ENCODE assay signal across 1 cellular context in the genomic region with DNA sequence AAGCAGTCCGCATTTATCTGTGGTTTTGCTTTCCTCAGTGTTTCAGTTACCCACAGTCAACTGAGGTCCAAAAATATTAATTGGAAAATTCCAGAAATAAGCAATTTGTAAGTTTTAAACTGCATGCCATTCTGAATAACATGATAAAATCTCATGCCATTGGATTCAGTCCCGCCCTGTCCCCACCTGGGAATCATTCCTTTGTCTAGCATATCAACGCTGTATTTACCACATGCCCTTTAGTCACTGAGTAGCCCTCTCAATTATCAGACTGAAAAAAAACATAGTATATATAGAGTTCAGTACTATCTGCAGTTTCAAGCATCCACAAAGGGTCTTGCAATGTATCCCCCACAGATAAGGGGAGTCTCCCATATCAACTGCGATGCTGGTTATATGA.
TF ChIP-seq lines count a peak whose summit lies in the region.

No MANE protein-coding gene starts in this region.

TF ChIP-seq in WTC11, 78 proteins besides CTCF, POLR2A, EP300 and RAD21:
- TF ChIP-seq MXD4 (CRISPR knock-in tag; IDR thresholded peaks at IDR 0.05; ENCODE audit: borderline replicate concordance) (no peak), MAX (CRISPR knock-in tag; IDR thresholded peaks at IDR 0.05) (no peak), ERG (CRISPR knock-in tag; IDR thresholded peaks at IDR 0.05) (no peak), AFF4 (CRISPR knock-in tag; IDR thresholded peaks at IDR 0.05; ENCODE audit: borderline replicate concordance) (no peak), NFATC4 (CRISPR knock-in tag; IDR thresholded peaks at IDR 0.05) (no peak), JUN (CRISPR knock-in tag; IDR thresholded peaks at IDR 0.05) (no peak), IRF1 (CRISPR knock-in tag; IDR thresholded peaks at IDR 0.05) (no peak), SP1 (CRISPR knock-in tag; conservative IDR thresholded peaks at IDR 0.05) (no peak), ETV6 (CRISPR knock-in tag; IDR thresholded peaks at IDR 0.05) (no peak), ZNF317 (CRISPR knock-in tag; IDR thresholded peaks at IDR 0.05; ENCODE audit: borderline replicate concordance, low read depth) (no peak), MLX (CRISPR knock-in tag; IDR thresholded peaks at IDR 0.05) (no peak), HMGXB4 (CRISPR knock-in tag; IDR thresholded peaks at IDR 0.05) (no peak), FOXJ3 (CRISPR knock-in tag; IDR thresholded peaks at IDR 0.05; ENCODE audit: borderline replicate concordance) (no peak), HMGA2 (CRISPR knock-in tag; IDR thresholded peaks at IDR 0.05) (no peak), CREM (CRISPR knock-in tag; IDR thresholded peaks at IDR 0.05) (no peak)
- TF ChIP-seq, protein P1, sequence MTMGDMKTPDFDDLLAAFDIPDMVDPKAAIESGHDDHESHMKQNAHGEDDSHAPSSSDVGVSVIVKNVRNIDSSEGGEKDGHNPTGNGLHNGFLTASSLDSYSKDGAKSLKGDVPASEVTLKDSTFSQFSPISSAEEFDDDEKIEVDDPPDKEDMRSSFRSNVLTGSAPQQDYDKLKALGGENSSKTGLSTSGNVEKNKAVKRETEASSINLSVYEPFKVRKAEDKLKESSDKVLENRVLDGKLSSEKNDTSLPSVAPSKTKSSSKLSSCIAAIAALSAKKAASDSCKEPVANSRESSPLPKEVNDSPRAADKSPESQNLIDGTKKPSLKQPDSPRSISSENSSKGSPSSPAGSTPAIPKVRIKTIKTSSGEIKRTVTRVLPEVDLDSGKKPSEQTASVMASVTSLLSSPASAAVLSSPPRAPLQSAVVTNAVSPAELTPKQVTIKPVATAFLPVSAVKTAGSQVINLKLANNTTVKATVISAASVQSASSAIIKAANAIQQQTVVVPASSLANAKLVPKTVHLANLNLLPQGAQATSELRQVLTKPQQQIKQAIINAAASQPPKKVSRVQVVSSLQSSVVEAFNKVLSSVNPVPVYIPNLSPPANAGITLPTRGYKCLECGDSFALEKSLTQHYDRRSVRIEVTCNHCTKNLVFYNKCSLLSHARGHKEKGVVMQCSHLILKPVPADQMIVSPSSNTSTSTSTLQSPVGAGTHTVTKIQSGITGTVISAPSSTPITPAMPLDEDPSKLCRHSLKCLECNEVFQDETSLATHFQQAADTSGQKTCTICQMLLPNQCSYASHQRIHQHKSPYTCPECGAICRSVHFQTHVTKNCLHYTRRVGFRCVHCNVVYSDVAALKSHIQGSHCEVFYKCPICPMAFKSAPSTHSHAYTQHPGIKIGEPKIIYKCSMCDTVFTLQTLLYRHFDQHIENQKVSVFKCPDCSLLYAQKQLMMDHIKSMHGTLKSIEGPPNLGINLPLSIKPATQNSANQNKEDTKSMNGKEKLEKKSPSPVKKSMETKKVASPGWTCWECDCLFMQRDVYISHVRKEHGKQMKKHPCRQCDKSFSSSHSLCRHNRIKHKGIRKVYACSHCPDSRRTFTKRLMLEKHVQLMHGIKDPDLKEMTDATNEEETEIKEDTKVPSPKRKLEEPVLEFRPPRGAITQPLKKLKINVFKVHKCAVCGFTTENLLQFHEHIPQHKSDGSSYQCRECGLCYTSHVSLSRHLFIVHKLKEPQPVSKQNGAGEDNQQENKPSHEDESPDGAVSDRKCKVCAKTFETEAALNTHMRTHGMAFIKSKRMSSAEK (CRISPR knock-in tag; IDR thresholded peaks at IDR 0.05; ENCODE audit: borderline replicate concordance): no peak
- TF ChIP-seq, protein P2, sequence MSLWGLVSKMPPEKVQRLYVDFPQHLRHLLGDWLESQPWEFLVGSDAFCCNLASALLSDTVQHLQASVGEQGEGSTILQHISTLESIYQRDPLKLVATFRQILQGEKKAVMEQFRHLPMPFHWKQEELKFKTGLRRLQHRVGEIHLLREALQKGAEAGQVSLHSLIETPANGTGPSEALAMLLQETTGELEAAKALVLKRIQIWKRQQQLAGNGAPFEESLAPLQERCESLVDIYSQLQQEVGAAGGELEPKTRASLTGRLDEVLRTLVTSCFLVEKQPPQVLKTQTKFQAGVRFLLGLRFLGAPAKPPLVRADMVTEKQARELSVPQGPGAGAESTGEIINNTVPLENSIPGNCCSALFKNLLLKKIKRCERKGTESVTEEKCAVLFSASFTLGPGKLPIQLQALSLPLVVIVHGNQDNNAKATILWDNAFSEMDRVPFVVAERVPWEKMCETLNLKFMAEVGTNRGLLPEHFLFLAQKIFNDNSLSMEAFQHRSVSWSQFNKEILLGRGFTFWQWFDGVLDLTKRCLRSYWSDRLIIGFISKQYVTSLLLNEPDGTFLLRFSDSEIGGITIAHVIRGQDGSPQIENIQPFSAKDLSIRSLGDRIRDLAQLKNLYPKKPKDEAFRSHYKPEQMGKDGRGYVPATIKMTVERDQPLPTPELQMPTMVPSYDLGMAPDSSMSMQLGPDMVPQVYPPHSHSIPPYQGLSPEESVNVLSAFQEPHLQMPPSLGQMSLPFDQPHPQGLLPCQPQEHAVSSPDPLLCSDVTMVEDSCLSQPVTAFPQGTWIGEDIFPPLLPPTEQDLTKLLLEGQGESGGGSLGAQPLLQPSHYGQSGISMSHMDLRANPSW (CRISPR knock-in tag; conservative IDR thresholded peaks at IDR 0.05; ENCODE audit: low read depth): no peak
- TF ChIP-seq, protein P3, sequence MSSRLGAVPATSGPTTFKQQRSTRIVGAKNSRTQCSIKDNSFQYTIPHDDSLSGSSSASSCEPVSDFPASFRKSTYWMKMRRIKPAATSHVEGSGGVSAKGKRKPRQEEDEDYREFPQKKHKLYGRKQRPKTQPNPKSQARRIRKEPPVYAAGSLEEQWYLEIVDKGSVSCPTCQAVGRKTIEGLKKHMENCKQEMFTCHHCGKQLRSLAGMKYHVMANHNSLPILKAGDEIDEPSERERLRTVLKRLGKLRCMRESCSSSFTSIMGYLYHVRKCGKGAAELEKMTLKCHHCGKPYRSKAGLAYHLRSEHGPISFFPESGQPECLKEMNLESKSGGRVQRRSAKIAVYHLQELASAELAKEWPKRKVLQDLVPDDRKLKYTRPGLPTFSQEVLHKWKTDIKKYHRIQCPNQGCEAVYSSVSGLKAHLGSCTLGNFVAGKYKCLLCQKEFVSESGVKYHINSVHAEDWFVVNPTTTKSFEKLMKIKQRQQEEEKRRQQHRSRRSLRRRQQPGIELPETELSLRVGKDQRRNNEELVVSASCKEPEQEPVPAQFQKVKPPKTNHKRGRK (CRISPR knock-in tag; IDR thresholded peaks at IDR 0.05; ENCODE audit: borderline replicate concordance): no peak
- TF ChIP-seq, protein P4, sequence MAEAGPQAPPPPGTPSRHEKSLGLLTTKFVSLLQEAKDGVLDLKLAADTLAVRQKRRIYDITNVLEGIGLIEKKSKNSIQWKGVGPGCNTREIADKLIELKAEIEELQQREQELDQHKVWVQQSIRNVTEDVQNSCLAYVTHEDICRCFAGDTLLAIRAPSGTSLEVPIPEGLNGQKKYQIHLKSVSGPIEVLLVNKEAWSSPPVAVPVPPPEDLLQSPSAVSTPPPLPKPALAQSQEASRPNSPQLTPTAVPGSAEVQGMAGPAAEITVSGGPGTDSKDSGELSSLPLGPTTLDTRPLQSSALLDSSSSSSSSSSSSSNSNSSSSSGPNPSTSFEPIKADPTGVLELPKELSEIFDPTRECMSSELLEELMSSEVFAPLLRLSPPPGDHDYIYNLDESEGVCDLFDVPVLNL (CRISPR knock-in tag; IDR thresholded peaks at IDR 0.05; ENCODE audit: borderline replicate concordance, low read depth): no peak
